In genomic region chr6:109008951-109009760, GRCh38 we compare ENCODE assay signal across 8 cellular contexts.
A peak's percentile ranks its signal among the peaks of the same experiment; 100 is the strongest.
DNase-seq lines count a peak whose midpoint lies in the region; ATAC-seq, FAIRE-seq and TF ChIP-seq lines count a peak whose summit lies in the region.

No MANE protein-coding gene starts in this region.

- peaks cover 52% of the 10 kb centered on the region for H3K79me2 ChIP-seq in HepG2 (ENCODE audit: insufficient read depth, low read length)

- WGBS in HepG2 (ENCODE audit: low lambda C conversion rate) = 0% methylated on average over 12 of the region's 89 CpGs

- BruUV-seq in HepG2 (replicated peaks; lab: Mats Ljungman, UMichigan) = no TSS peak

- H3K9me3 Mint-ChIP-seq in dendritic cell treated with granulocyte-macrophage colony-stimulating factor and Interleukin-4, amounts not matched to agents 40 ng/mL and 50 ng/mL, for 4 days = no peaks in the 10 kb centered on the region

- H3K4me3 Mint-ChIP-seq in dendritic cell treated with granulocyte-macrophage colony-stimulating factor and Interleukin-4, amounts not matched to agents 40 ng/mL and 50 ng/mL, for 4 days = peak overlapping the region; percentile 92

- 0 out of 2 replicates have a peak, but pooled peaks have one; percentile 64 for TF ChIP-seq RAD21 in HepG2 (CRISPR knock-in tag; IDR thresholded peaks at IDR 0.05)

- peak; percentile 54 to 79 for TF ChIP-seq POLR2A in HepG2 (IDR thresholded peaks at IDR 0.05; ENCODE audit: insufficient read depth in 1 of 2, low read depth in 2 of 2, low read length in 2 of 2)

- ATAC-seq in GM19043 (IDR thresholded peaks at IDR 0.05; ENCODE audit: low read depth, unreplicated experiment) (peak; percentile 90), HG03439 (IDR thresholded peaks at IDR 0.05; ENCODE audit: unreplicated experiment) (peak; percentile 90), HepG2 (peak; percentile 98)

- H3K9ac ChIP-seq in HepG2 (ENCODE audit: insufficient read depth, low read depth, low read length) = peak overlapping the region; percentile 87

- H3K4me1 Mint-ChIP-seq in dendritic cell treated with granulocyte-macrophage colony-stimulating factor and Interleukin-4, amounts not matched to agents 40 ng/mL and 50 ng/mL, for 4 days (ENCODE audit: low read depth) = peaks cover 32% of the 10 kb centered on the region

- peak overlapping the region; percentile 88 for H3K4me2 ChIP-seq in HepG2 (ENCODE audit: low read depth, low read length)

- intact Hi-C loops in dendritic cell treated with granulocyte-macrophage colony-stimulating factor and Interleukin-4, amounts not matched to agents 40 ng/mL and 50 ng/mL, for 4 days (cut with micrococcal nuclease) = loop anchor here (10.0 kb wide), 1 partner anchor 46 kb away; no protein-coding TSS in a partner anchor
- intact Hi-C loops in HepG2 (cut with micrococcal nuclease; ENCODE audit: unreplicated experiment) = loop anchor here (2.0 to 5.0 kb wide), 2 partner anchors 42 to 63 kb away; no protein-coding TSS in a partner anchor

- peaks cover 44% of the 10 kb centered on the region for H3K4me1 ChIP-seq in HepG2 (ENCODE audit: insufficient read depth, low read length)

- FAIRE-seq in HepG2 (lab: Jason Lieb, UNC) = no peak

- peak overlapping the region; percentile 57 for H2AFZ ChIP-seq in HepG2 (ENCODE audit: low read length)

- no peak for TF ChIP-seq CTCF in AG10803 (conservative IDR thresholded peaks at IDR 0.05; ENCODE audit: low read length)
- no peak for TF ChIP-seq CTCF in HepG2 (CRISPR knock-in tag; IDR thresholded peaks at IDR 0.05)

- peak overlapping the region; percentile 79 for H3K27ac ChIP-seq in HepG2 (ENCODE audit: extremely low read length, insufficient read depth, low read length)

- in situ Hi-C loops in HepG2 (cut with HindIII; ENCODE audit: extremely low pct_ligation_motif_present, low pct_unique_long_range_greater_than_20kb) = no loop called here

- H3K4me3 ChIP-seq in AG10803 (ENCODE audit: low read length) (peak overlapping the region; percentile 83), HepG2 (replicated peaks in 1 of 3; ENCODE audit: insufficient read depth in 1 of 3, low read depth in 2 of 3, low read length in 3 of 3) (peak overlapping the region; percentile 74 to 98 (median 97))

- H3K27ac Mint-ChIP-seq in dendritic cell treated with granulocyte-macrophage colony-stimulating factor and Interleukin-4, amounts not matched to agents 40 ng/mL and 50 ng/mL, for 4 days = peak overlapping the region; percentile 92

- H3K27me3 ChIP-seq in HepG2 (ENCODE audit: control insufficient read depth in 1 of 2, insufficient read depth in 2 of 2, low read length in 2 of 2) = no peaks in the 10 kb centered on the region; a peak in 1 of 5 replicates

- no peaks in the 10 kb centered on the region for H3K36me3 ChIP-seq in HepG2 (replicated peaks in 1 of 2; ENCODE audit: control insufficient read depth in 1 of 2, insufficient read depth in 2 of 2, low read length in 2 of 2)

- peak; percentile 86 for DNase-seq in AG10803 (ENCODE audit: low read depth)
- DNase-seq in NCI-H526 (lab: John Stamatoyannopoulos, UW) = peak; percentile 84 to 96
- peak; percentile 73 to 82 for DNase-seq in activated CD4-positive, alpha-beta T cell treated with anti-CD3 and anti-CD28 coated beads, Interleukin-2, amount 50 U/mL, for 24 hours (ENCODE audit: low read depth in 1 of 2, low spot score in 1 of 2)
- peak; percentile 72 for DNase-seq in HepG2 (ENCODE audit: low spot score)
- DNase-seq in stimulated activated CD4-positive, alpha-beta T cell treated with anti-CD3 and anti-CD28 coated beads, Interleukin-2, amount 100 ng/mL, for 4 hours (ENCODE audit: low read depth) = peak; percentile 86

- no peaks in the 10 kb centered on the region for H3K27me3 Mint-ChIP-seq in dendritic cell treated with granulocyte-macrophage colony-stimulating factor and Interleukin-4, amounts not matched to agents 40 ng/mL and 50 ng/mL, for 4 days

- POLR2A ChIA-PET in HepG2 (lab: Yijun Ruan, JAX) = interaction anchor here (0.8 to 2.7 kb wide), 5 partner anchors 22 to 375 kb away, joined by 3 to 18 read pairs (median 5); partner anchors contain the start of genes CEP57L1 and SESN1

- H4K20me1 ChIP-seq in HepG2 (ENCODE audit: insufficient read depth, low read length) = peaks cover 10% of the 10 kb centered on the region; the same call in 1 of the 2 replicates

- H3K9me3 ChIP-seq in HepG2 (ENCODE audit: low read length) = no peaks in the 10 kb centered on the region

- CTCF ChIA-PET in HepG2 (lab: Yijun Ruan, JAX; ENCODE audit: low intra/inter-chr PET ratio, low total read pairs) = no interaction called here

- TF ChIP-seq EP300 in HepG2 (IDR thresholded peaks at IDR 0.05; ENCODE audit: low read depth in 2 of 2, low read length in 2 of 2) = no peak
- no peak for TF ChIP-seq EP300 in HepG2 (CRISPR knock-in tag; IDR thresholded peaks at IDR 0.05; ENCODE audit: borderline replicate concordance)

- H3K36me3 Mint-ChIP-seq in dendritic cell treated with granulocyte-macrophage colony-stimulating factor and Interleukin-4, amounts not matched to agents 40 ng/mL and 50 ng/mL, for 4 days (ENCODE audit: low read depth) = no peaks in the 10 kb centered on the region

TF ChIP-seq in HepG2, 621 proteins besides CTCF, POLR2A, EP300 and RAD21 (continues in another document):
- TF ChIP-seq SIN3B (IDR thresholded peaks at IDR 0.05; ENCODE audit: low read length) (no peak), MED13 (CRISPR knock-in tag; IDR thresholded peaks at IDR 0.05) (0 out of 2 replicates have a peak, but pooled peaks have one; percentile 23), ZNF816 (CRISPR knock-in tag; IDR thresholded peaks at IDR 0.05; ENCODE audit: borderline replicate concordance) (peak; percentile 63; the same call in 1 of the 2 replicates), THAP9 (CRISPR knock-in tag; IDR thresholded peaks at IDR 0.05; ENCODE audit: borderline replicate concordance) (no peak; the same call in 1 of the 2 replicates), MTF2 (CRISPR knock-in tag; IDR thresholded peaks at IDR 0.05; ENCODE audit: borderline replicate concordance) (no peak), CEBPB (IDR thresholded peaks at IDR 0.05; ENCODE audit: borderline replicate concordance, low read depth, low read length) (no peak), ZNF775 (CRISPR knock-in tag; IDR thresholded peaks at IDR 0.05; ENCODE audit: borderline replicate concordance) (no peak), ATAD3A (CRISPR knock-in tag; IDR thresholded peaks at IDR 0.05) (no peak), GRHL1 (CRISPR knock-in tag; conservative IDR thresholded peaks at IDR 0.05) (no peak), MTERF4 (CRISPR knock-in tag; IDR thresholded peaks at IDR 0.05) (no peak), CBFB (CRISPR knock-in tag; IDR thresholded peaks at IDR 0.05) (no peak), PAWR (CRISPR knock-in tag; IDR thresholded peaks at IDR 0.05; ENCODE audit: borderline replicate concordance) (no peak), ZNF333 (CRISPR knock-in tag; IDR thresholded peaks at IDR 0.05; ENCODE audit: borderline replicate concordance) (no peak), PTBP1 (IDR thresholded peaks at IDR 0.05; ENCODE audit: low read depth, low read length, poor library complexity, severe bottlenecking) (no peak), NFKBIZ (CRISPR knock-in tag; IDR thresholded peaks at IDR 0.05) (no peak)

Comparison
In these comparisons a context has a peak if more than half of its experiments do, and no peak if none do; other contexts are left out.
1. Peak in every context shown above with its lines: DNase-seq, ATAC-seq, H3K4me3 ChIP-seq and H3K27ac ChIP-seq.